Comparison of ENCODE assay signal across 1 cellular context in the genomic region with DNA sequence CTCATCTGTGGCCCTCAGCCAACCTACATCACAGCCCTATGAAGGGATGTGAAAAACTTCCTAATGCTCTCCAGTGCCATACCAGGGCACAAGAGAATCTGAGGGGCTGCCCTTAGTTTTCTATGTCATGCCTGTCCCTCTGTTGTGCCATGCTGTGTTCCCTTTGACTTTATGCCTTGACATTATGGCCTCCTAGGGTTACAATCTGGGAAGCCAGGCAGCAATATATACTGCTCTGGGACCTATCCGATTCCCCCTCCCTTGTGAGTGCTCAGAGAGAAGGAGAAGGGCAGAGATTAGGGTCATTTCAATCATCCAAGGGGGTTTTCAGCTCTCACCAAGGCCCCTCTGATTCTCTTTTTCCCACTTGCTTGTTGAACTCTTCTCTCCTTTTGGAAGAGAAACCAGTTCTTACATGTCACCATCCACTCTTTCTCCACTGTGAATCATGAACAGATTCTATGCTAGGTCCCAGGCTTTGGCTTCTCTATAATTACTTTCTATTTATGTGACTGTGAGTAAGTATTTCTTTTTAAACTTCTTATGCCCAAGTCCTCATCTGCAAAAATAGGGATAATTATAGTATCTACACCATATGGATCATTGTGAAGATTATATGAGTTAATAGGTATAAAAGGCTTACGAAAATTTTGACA.
TF ChIP-seq lines count a peak whose summit lies in the region.

No MANE protein-coding gene starts in this region.

TF ChIP-seq in K562, 482 proteins besides CTCF, POLR2A, EP300 and RAD21:
- TF ChIP-seq ZNF584 (CRISPR knock-in tag; IDR thresholded peaks at IDR 0.05; ENCODE audit: low read depth) (no peak), MTA2 (IDR thresholded peaks at IDR 0.05; ENCODE audit: low read depth) (no peak), TFAM (CRISPR knock-in tag; conservative IDR thresholded peaks at IDR 0.05) (no peak), ELF4 (CRISPR knock-in tag; IDR thresholded peaks at IDR 0.05) (no peak), RNF2 (IDR thresholded peaks at IDR 0.05) (no peak), ZNF551 (CRISPR knock-in tag; IDR thresholded peaks at IDR 0.05) (no peak), ERF (CRISPR knock-in tag; IDR thresholded peaks at IDR 0.05) (no peak), FOSL1 (tag; conservative IDR thresholded peaks at IDR 0.05) (no peak), LEF1 (IDR thresholded peaks at IDR 0.05) (no peak)
- TF ChIP-seq, protein P1, sequence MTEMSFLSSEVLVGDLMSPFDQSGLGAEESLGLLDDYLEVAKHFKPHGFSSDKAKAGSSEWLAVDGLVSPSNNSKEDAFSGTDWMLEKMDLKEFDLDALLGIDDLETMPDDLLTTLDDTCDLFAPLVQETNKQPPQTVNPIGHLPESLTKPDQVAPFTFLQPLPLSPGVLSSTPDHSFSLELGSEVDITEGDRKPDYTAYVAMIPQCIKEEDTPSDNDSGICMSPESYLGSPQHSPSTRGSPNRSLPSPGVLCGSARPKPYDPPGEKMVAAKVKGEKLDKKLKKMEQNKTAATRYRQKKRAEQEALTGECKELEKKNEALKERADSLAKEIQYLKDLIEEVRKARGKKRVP (CRISPR knock-in tag; IDR thresholded peaks at IDR 0.05), result no peak
- TF ChIP-seq, protein P2, sequence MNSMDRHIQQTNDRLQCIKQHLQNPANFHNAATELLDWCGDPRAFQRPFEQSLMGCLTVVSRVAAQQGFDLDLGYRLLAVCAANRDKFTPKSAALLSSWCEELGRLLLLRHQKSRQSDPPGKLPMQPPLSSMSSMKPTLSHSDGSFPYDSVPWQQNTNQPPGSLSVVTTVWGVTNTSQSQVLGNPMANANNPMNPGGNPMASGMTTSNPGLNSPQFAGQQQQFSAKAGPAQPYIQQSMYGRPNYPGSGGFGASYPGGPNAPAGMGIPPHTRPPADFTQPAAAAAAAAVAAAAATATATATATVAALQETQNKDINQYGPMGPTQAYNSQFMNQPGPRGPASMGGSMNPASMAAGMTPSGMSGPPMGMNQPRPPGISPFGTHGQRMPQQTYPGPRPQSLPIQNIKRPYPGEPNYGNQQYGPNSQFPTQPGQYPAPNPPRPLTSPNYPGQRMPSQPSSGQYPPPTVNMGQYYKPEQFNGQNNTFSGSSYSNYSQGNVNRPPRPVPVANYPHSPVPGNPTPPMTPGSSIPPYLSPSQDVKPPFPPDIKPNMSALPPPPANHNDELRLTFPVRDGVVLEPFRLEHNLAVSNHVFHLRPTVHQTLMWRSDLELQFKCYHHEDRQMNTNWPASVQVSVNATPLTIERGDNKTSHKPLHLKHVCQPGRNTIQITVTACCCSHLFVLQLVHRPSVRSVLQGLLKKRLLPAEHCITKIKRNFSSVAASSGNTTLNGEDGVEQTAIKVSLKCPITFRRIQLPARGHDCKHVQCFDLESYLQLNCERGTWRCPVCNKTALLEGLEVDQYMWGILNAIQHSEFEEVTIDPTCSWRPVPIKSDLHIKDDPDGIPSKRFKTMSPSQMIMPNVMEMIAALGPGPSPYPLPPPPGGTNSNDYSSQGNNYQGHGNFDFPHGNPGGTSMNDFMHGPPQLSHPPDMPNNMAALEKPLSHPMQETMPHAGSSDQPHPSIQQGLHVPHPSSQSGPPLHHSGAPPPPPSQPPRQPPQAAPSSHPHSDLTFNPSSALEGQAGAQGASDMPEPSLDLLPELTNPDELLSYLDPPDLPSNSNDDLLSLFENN (IDR thresholded peaks at IDR 0.05; ENCODE audit: low read depth in 2 of 2, low read length in 2 of 2), result no peak
